Comparison of ENCODE assay signal across 22 cellular contexts in the genomic region with DNA sequence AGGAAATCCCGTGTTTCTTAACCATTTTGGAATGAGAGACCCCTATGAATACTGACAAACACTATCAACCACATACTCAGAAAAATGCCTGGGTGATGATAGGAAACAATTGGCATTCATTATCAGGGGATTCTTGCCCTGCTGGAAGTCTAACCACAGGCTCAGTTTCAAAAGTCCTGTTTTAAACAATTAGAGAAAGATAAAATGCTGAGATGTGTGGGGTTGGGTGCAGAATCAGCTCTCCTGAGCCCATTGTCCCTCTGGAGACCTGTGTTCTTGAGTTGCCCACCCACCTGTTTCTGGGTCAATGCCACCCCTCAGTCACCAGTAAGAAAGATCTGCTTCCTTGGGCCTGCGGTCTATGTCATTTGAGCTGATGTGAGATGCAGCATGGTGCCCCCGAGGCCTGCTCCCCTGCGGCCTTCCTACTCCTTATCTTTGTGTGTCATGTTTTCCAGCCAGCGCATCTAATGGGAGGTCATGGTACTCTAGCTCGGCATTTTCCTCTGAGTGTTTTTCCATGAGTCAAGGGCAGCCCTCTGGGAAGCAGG.
DNase-seq lines count a peak whose midpoint lies in the region; ATAC-seq and TF ChIP-seq lines count a peak whose summit lies in the region.
"Had no signal": no experiment of that assay in that cellular context is flagged by ENCODE, and none has a peak within 500 bp of the region (broad histone marks: within the 10 kb centered on the region; RNA-seq: fewer than 3 reads in every experiment).

No MANE protein-coding gene starts in this region.

- ATAC-seq in left cardiac atrium: no peak
- ATAC-seq in WTC11: peak; percentile 75
- no peak for ATAC-seq in HG03159 (IDR thresholded peaks at IDR 0.05; ENCODE audit: unreplicated experiment)
- ATAC-seq: GM12878 had no signal

- no peak overlapping the region for H3K4me3 ChIP-seq in cardiac muscle cell
- H3K4me3 ChIP-seq in smooth muscle cell: no peak overlapping the region
- H3K4me3 ChIP-seq: BLaER1, GM12878, prostate gland, uterus had no signal

- no peaks in the 10 kb centered on the region for H3F3A ChIP-seq in smooth muscle cell (ENCODE audit: low read depth)

- H3K36me3 Mint-ChIP-seq in WTC11: no peaks in the 10 kb centered on the region
- H3K36me3 Mint-ChIP-seq: mesothelial cell of epicardium had no signal

- H3K9me3 ChIP-seq in cardiac muscle cell (ENCODE audit: low read depth) (no peaks in the 10 kb centered on the region), smooth muscle cell (replicated peaks; ENCODE audit: low read depth) (no peaks in the 10 kb centered on the region)
- H3K9me3 ChIP-seq: BLaER1, prostate gland, uterus had no signal

- H3K4me3 Mint-ChIP-seq in WTC11: no peak overlapping the region
- H3K4me3 Mint-ChIP-seq: activated CD4-positive, alpha-beta memory T cell treated with anti-CD3 and anti-CD28 coated beads, Interleukin-2, amount 10 ng/mL, durations not matched to agents 7 days and 5 days; activated naive CD4-positive, alpha-beta T cell treated with anti-CD3 and anti-CD28 coated beads for 36 hours; mesothelial cell of epicardium; nephron progenitor cell had no signal

- no peak overlapping the region for H2AFZ ChIP-seq in smooth muscle cell (ENCODE audit: low read depth)

- TF ChIP-seq CTCF in cardiac muscle cell (IDR thresholded peaks at IDR 0.05; ENCODE audit: low read depth, low read length) (no peak), WTC11 (IDR thresholded peaks at IDR 0.05) (no peak), smooth muscle cell (IDR thresholded peaks at IDR 0.05; ENCODE audit: borderline replicate concordance, insufficient read depth, poor library complexity, severe bottlenecking) (no peak)

- H3K4me1 ChIP-seq in cardiac muscle cell (ENCODE audit: low read depth) (peaks cover 13% of the 10 kb centered on the region), smooth muscle cell (ENCODE audit: low read depth) (no peaks in the 10 kb centered on the region)
- H3K4me1 ChIP-seq: prostate gland, uterus had no signal

- POLR2A ChIA-PET in WTC11 (lab: Charles Lee): no interaction called here

- H3K27me3 Mint-ChIP-seq in WTC11 (ENCODE audit: low read depth): peaks cover 20% of the 10 kb centered on the region
- H3K27me3 Mint-ChIP-seq: activated CD4-positive, alpha-beta memory T cell treated with anti-CD3 and anti-CD28 coated beads, Interleukin-2, amount 10 ng/mL, durations not matched to agents 7 days and 5 days had no signal

- H3K27ac Mint-ChIP-seq in WTC11: no peak overlapping the region
- H3K27ac Mint-ChIP-seq: activated CD4-positive, alpha-beta memory T cell treated with anti-CD3 and anti-CD28 coated beads, Interleukin-2, amount 10 ng/mL, durations not matched to agents 7 days and 5 days; activated naive CD4-positive, alpha-beta T cell treated with anti-CD3 and anti-CD28 coated beads for 36 hours; mesothelial cell of epicardium; nephron progenitor cell had no signal

- H3K36me3 ChIP-seq in cardiac muscle cell (no peaks in the 10 kb centered on the region), smooth muscle cell (ENCODE audit: low read depth) (no peaks in the 10 kb centered on the region)
- H3K36me3 ChIP-seq: BLaER1, prostate gland, uterus had no signal

- H3K27me3 ChIP-seq in cardiac muscle cell: no peaks in the 10 kb centered on the region
- no peaks in the 10 kb centered on the region for H3K27me3 ChIP-seq in smooth muscle cell (ENCODE audit: low read depth)
- H3K27me3 ChIP-seq: BLaER1, uterus had no signal

- no peaks in the 10 kb centered on the region for H3K9me3 Mint-ChIP-seq in WTC11
- H3K9me3 Mint-ChIP-seq: activated CD4-positive, alpha-beta memory T cell treated with anti-CD3 and anti-CD28 coated beads, Interleukin-2, amount 10 ng/mL, durations not matched to agents 7 days and 5 days; activated naive CD4-positive, alpha-beta T cell treated with anti-CD3 and anti-CD28 coated beads for 36 hours; mesothelial cell of epicardium; nephron progenitor cell had no signal

- peaks cover 14% of the 10 kb centered on the region for H3K4me1 Mint-ChIP-seq in WTC11
- H3K4me1 Mint-ChIP-seq: activated CD4-positive, alpha-beta memory T cell treated with anti-CD3 and anti-CD28 coated beads, Interleukin-2, amount 10 ng/mL, durations not matched to agents 7 days and 5 days had no signal

- peak; percentile 7 to 91 for DNase-seq in cardiac muscle cell (ENCODE audit: low read depth in 1 of 2, low spot score in 1 of 2)
- DNase-seq in left cardiac atrium: no peak
- no peak for DNase-seq in WTC11 (ENCODE audit: low spot score)
- peak; percentile 41 for DNase-seq in iPS DF 4.7 (ENCODE audit: extremely low read depth, low spot score)
- no peak for DNase-seq in smooth muscle cell (lab: John Stamatoyannopoulos, UW; ENCODE audit: unreplicated experiment)
- no peak for DNase-seq in NCI-H1930 (lab: John Stamatoyannopoulos, UW)
- no peak for DNase-seq in DMS79 treated with DMSO at 0.1 percent for 48 hours (lab: John Stamatoyannopoulos, UW)
- DNase-seq: activated CD4-positive, alpha-beta memory T cell treated with anti-CD3 and anti-CD28 coated beads, Interleukin-2, amount 10 ng/mL, durations not matched to agents 7 days and 5 days; activated CD4-positive, CD25-positive, alpha-beta regulatory T cell; activated naive CD4-positive, alpha-beta T cell treated with anti-CD3 and anti-CD28 coated beads for 36 hours; aorta; HCEC 1CT; NCI-H2081 treated with DMSO at 0.1 percent for 48 hours; NCI-H526; nephron progenitor cell; SHP77; uterus had no signal

- H3K79me2 ChIP-seq in smooth muscle cell (ENCODE audit: low read depth): no peaks in the 10 kb centered on the region

- H3K27ac ChIP-seq in cardiac muscle cell (peak overlapping the region; percentile 84), smooth muscle cell (ENCODE audit: low read depth) (peak overlapping the region; percentile 54)
- H3K27ac ChIP-seq: BLaER1, prostate gland, uterus had no signal

- H3K9ac ChIP-seq in smooth muscle cell (ENCODE audit: low read depth): no peak overlapping the region
- H3K9ac ChIP-seq: BLaER1 had no signal

- CTCF ChIA-PET in WTC11 (lab: Charles Lee): no interaction called here

- intact Hi-C loops in left cardiac atrium (cut with DNase I): no loop called here

- WGBS in smooth muscle cell (ENCODE audit: low lambda C conversion rate): 13% methylated on average over 6 of the region's 6 CpGs

- peak overlapping the region; percentile 18 for H3K4me2 ChIP-seq in smooth muscle cell
- H3K4me2 ChIP-seq: BLaER1 had no signal

- H4K20me1 ChIP-seq in smooth muscle cell (ENCODE audit: low read depth): no peaks in the 10 kb centered on the region
- H4K20me1 ChIP-seq: BLaER1 had no signal

TF ChIP-seq in WTC11, 78 proteins besides CTCF, POLR2A, EP300 and RAD21 (continues in another document):
- TF ChIP-seq, protein P1, sequence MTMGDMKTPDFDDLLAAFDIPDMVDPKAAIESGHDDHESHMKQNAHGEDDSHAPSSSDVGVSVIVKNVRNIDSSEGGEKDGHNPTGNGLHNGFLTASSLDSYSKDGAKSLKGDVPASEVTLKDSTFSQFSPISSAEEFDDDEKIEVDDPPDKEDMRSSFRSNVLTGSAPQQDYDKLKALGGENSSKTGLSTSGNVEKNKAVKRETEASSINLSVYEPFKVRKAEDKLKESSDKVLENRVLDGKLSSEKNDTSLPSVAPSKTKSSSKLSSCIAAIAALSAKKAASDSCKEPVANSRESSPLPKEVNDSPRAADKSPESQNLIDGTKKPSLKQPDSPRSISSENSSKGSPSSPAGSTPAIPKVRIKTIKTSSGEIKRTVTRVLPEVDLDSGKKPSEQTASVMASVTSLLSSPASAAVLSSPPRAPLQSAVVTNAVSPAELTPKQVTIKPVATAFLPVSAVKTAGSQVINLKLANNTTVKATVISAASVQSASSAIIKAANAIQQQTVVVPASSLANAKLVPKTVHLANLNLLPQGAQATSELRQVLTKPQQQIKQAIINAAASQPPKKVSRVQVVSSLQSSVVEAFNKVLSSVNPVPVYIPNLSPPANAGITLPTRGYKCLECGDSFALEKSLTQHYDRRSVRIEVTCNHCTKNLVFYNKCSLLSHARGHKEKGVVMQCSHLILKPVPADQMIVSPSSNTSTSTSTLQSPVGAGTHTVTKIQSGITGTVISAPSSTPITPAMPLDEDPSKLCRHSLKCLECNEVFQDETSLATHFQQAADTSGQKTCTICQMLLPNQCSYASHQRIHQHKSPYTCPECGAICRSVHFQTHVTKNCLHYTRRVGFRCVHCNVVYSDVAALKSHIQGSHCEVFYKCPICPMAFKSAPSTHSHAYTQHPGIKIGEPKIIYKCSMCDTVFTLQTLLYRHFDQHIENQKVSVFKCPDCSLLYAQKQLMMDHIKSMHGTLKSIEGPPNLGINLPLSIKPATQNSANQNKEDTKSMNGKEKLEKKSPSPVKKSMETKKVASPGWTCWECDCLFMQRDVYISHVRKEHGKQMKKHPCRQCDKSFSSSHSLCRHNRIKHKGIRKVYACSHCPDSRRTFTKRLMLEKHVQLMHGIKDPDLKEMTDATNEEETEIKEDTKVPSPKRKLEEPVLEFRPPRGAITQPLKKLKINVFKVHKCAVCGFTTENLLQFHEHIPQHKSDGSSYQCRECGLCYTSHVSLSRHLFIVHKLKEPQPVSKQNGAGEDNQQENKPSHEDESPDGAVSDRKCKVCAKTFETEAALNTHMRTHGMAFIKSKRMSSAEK (CRISPR knock-in tag; IDR thresholded peaks at IDR 0.05; ENCODE audit: borderline replicate concordance): no peak
- no peak for TF ChIP-seq TEAD4 (CRISPR knock-in tag; IDR thresholded peaks at IDR 0.05)
- TF ChIP-seq, protein P2, sequence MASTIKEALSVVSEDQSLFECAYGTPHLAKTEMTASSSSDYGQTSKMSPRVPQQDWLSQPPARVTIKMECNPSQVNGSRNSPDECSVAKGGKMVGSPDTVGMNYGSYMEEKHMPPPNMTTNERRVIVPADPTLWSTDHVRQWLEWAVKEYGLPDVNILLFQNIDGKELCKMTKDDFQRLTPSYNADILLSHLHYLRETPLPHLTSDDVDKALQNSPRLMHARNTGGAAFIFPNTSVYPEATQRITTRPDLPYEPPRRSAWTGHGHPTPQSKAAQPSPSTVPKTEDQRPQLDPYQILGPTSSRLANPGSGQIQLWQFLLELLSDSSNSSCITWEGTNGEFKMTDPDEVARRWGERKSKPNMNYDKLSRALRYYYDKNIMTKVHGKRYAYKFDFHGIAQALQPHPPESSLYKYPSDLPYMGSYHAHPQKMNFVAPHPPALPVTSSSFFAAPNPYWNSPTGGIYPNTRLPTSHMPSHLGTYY (CRISPR knock-in tag; IDR thresholded peaks at IDR 0.05): no peak

Comparison
In these comparisons a context has a peak if more than half of its experiments do, and no peak if none do; other contexts are left out.
1. DNase-seq: peak in cardiac muscle cell (2 of 2) and iPS DF 4.7 (single experiment); none in left cardiac atrium (single experiment), WTC11 (single experiment), smooth muscle cell (single experiment), NCI-H1930 (0 of 2) and DMS79 treated with DMSO at 0.1 percent for 48 hours (single experiment).